Comparison of ENCODE assay signal across 8 cellular contexts in the genomic region with DNA sequence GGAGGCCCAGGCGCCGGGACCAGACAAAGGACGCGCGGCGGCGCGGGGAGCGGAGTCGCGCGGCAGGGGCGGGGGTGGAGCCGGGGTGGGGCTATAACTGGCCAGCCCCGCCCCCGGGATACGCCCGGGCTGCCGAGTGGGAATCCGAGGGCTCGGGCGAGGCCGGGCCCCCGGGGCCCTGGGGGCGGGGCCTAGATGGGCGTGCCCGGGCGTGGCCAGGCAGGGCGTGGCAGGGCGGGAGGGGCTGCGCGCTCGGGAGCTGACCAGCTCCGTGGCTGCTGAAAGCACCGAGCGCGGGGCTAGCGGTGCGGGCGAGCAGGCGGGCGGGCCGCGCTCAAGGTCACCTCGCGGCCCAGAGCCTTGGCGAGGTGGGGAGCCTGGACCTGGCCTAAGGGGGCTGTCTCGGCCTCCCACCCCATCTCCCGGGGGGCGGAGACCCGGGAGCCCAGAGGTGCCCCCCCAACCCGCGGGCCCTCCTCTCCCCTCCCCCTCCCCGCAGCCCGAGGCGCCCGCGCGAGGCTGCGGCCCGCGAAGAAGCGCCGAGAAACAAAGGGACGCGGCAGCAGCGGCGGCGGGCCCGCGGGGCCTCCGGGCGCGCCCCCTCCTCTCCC. TPM values are rescaled to one million over a fixed set of nuclear protein-coding genes. Genes with fewer than 3 reads are reported as not detected.
A peak's percentile ranks its signal among the peaks of the same experiment; 100 is the strongest.
DNase-seq lines count a peak whose midpoint lies in the region; ATAC-seq and TF ChIP-seq lines count a peak whose summit lies in the region.

No MANE protein-coding gene starts in this region.

- H3K4me1 ChIP-seq in HEK293 (ENCODE audit: control insufficient read depth, insufficient read depth, low read length), result no peaks in the 10 kb centered on the region
- no peaks in the 10 kb centered on the region for H3K4me1 ChIP-seq in iPS-20b (ENCODE audit: insufficient read depth, low read length)
- peaks cover 17% of the 10 kb centered on the region for H3K4me1 ChIP-seq in upper lobe of right lung

- H3K27me3 Mint-ChIP-seq in CD14-positive monocyte (ENCODE audit: low read depth in 3 of 3), result peaks cover 48 to 74% (median 58%) of the 10 kb centered on the region in 3 donors
- peaks cover 19% of the 10 kb centered on the region for H3K27me3 Mint-ChIP-seq in activated T-helper 17 cell treated with anti-CD3 and anti-CD28 coated beads, Interleukin-2, amount 50 U/mL, for 72 hours

- TF ChIP-seq CTCF in CD14-positive monocyte (IDR thresholded peaks at IDR 0.05), result no peak
- TF ChIP-seq CTCF in HEK293 (tag by site-specific recombination; IDR thresholded peaks at IDR 0.05), result no peak
- TF ChIP-seq CTCF in upper lobe of right lung (IDR thresholded peaks at IDR 0.05), result no peak

- intact Hi-C loops in CD14-positive monocyte (cut with micrococcal nuclease) (loop anchor here in 1 of 2 donors (5.0 kb wide), 1 partner anchor 187 kb away; no protein-coding TSS in a partner anchor), upper lobe of right lung (cut with DNase I) (no loop called here)

- H3K27me3 ChIP-seq in iPS-20b (ENCODE audit: insufficient read depth, low read length) (peaks cover 52% of the 10 kb centered on the region), upper lobe of right lung (peaks cover 41% of the 10 kb centered on the region)

- H3K27ac ChIP-seq in HEK293 (ENCODE audit: extremely low read depth, low read depth, low read length), result no peak overlapping the region
- H3K27ac ChIP-seq in iPS-20b (ENCODE audit: low read length), result no peak overlapping the region
- H3K27ac ChIP-seq in upper lobe of right lung, result no peak overlapping the region

- H3K27ac Mint-ChIP-seq in CD14-positive monocyte, result no peak overlapping the region
- no peak overlapping the region for H3K27ac Mint-ChIP-seq in activated T-helper 17 cell treated with anti-CD3 and anti-CD28 coated beads, Interleukin-2, amount 50 U/mL, for 72 hours

- H3K9me3 Mint-ChIP-seq in CD14-positive monocyte, result peaks cover 5 to 22% (median 11%) of the 10 kb centered on the region in 7 donors
- no peaks in the 10 kb centered on the region for H3K9me3 Mint-ChIP-seq in activated T-helper 17 cell treated with anti-CD3 and anti-CD28 coated beads, Interleukin-2, amount 50 U/mL, for 72 hours

- CTCF ChIA-PET in HEK293 (lab: Yijun Ruan, JAX), result interaction anchor here (0.6 to 1.3 kb wide), 2 partner anchors 99 to 102 kb away, joined by 3 to 5 read pairs; no protein-coding TSS in a partner anchor

- H3K4me3 ChIP-seq in HEK293 (ENCODE audit: low read depth, low read length) (no peak overlapping the region), iPS-20b (ENCODE audit: low read length) (peak overlapping the region; percentile 60; the same call in 1 of the 2 replicates), upper lobe of right lung (no peak overlapping the region)

- peaks cover 24% of the 10 kb centered on the region for H3K4me1 Mint-ChIP-seq in CD14-positive monocyte
- peaks cover 7% of the 10 kb centered on the region for H3K4me1 Mint-ChIP-seq in activated T-helper 17 cell treated with anti-CD3 and anti-CD28 coated beads, Interleukin-2, amount 50 U/mL, for 72 hours

- H3K4me3 Mint-ChIP-seq in CD14-positive monocyte, result peak overlapping the region; percentile 64 to 85
- H3K4me3 Mint-ChIP-seq in activated T-helper 17 cell treated with anti-CD3 and anti-CD28 coated beads, Interleukin-2, amount 50 U/mL, for 72 hours, result peak overlapping the region; percentile 44

- H3K36me3 Mint-ChIP-seq in CD14-positive monocyte, result peaks cover 8 to 11% of the 10 kb centered on the region in 2 donors
- peaks cover 12% of the 10 kb centered on the region for H3K36me3 Mint-ChIP-seq in activated T-helper 17 cell treated with anti-CD3 and anti-CD28 coated beads, Interleukin-2, amount 50 U/mL, for 72 hours (ENCODE audit: low read depth)

- H3K36me3 ChIP-seq in HEK293 (ENCODE audit: control insufficient read depth in 2 of 2, insufficient read depth in 1 of 2, low read length in 2 of 2), result peaks cover 0 to 3% of the 10 kb centered on the region in 2 experiments; a peak in 2 of 3 replicates
- H3K36me3 ChIP-seq in iPS-20b (ENCODE audit: insufficient read depth, low read depth, low read length), result no peaks in the 10 kb centered on the region
- H3K36me3 ChIP-seq in upper lobe of right lung, result no peaks in the 10 kb centered on the region

- POLR2A ChIA-PET in HEK293 (lab: Yijun Ruan, JAX), result no interaction called here

- no peak overlapping the region; the same call in 1 of the 2 replicates for H3K9ac ChIP-seq in iPS-20b (ENCODE audit: low read depth, low read length)

- DNase-seq in CD14-positive monocyte (ENCODE audit: low spot score) (no peak), upper lobe of right lung (no peak), AML-193 (lab: John Stamatoyannopoulos, UW) (no peak)

- H3K9me3 ChIP-seq in HEK293 (ENCODE audit: control insufficient read depth, insufficient read depth, low read depth, low read length), result no peaks in the 10 kb centered on the region
- H3K9me3 ChIP-seq in iPS-20b (ENCODE audit: insufficient read depth, low read depth, low read length), result no peaks in the 10 kb centered on the region; the same call in 1 of the 2 replicates
- no peaks in the 10 kb centered on the region for H3K9me3 ChIP-seq in upper lobe of right lung

- ATAC-seq in activated T-helper 17 cell treated with anti-CD3 and anti-CD28 coated beads, Interleukin-2, amount 50 U/mL, for 72 hours (replicated peaks), result no peak
- ATAC-seq in upper lobe of right lung, result peak; percentile 25
- ATAC-seq in HG03442 (IDR thresholded peaks at IDR 0.05; ENCODE audit: unreplicated experiment), result no peak
- ATAC-seq in HG03520 (IDR thresholded peaks at IDR 0.05; ENCODE audit: unreplicated experiment), result no peak

TF ChIP-seq in HEK293, 187 proteins besides CTCF, POLR2A, EP300 and RAD21:
- TF ChIP-seq KLF8 (tag by site-specific recombination; IDR thresholded peaks at IDR 0.05), result 0 out of 2 replicates have a peak, but pooled peaks have one; percentile 9
- TF ChIP-seq ZNF555 (tag by site-specific recombination; conservative IDR thresholded peaks at IDR 0.05), result no peak

RNA-seq across cellular contexts. Expression of a gene that starts 1.3 kb away (rescaled TPM):
- not detected for polyA plus RNA-seq in CD14-positive monocyte
- total RNA-seq in activated T-helper 17 cell treated with anti-CD3 and anti-CD28 coated beads, Interleukin-2, amount 50 U/mL, for 72 hours, result under 1 TPM in 1 of 2 donors, not detected in 1; 0.45 TPM
- not detected for total RNA-seq in upper lobe of right lung

RNA-seq across cellular contexts. Expression of a gene that starts 26.1 kb away (rescaled TPM):
- 1 to 10 TPM in 1 of 2 donors, under 1 TPM in 1; 0.88 to 1.2 TPM for polyA plus RNA-seq in CD14-positive monocyte
- total RNA-seq in activated T-helper 17 cell treated with anti-CD3 and anti-CD28 coated beads, Interleukin-2, amount 50 U/mL, for 72 hours, result 10 to 100 TPM; 18.8 to 26.3 TPM
- total RNA-seq in upper lobe of right lung, result 10.7 TPM

RNA-seq across cellular contexts. Expression of a gene that starts 44.1 kb away (rescaled TPM):
- polyA plus RNA-seq in CD14-positive monocyte, result 10 to 100 TPM; 24.9 to 28.4 TPM
- 100 to 1,000 TPM; 281 to 300 TPM for total RNA-seq in activated T-helper 17 cell treated with anti-CD3 and anti-CD28 coated beads, Interleukin-2, amount 50 U/mL, for 72 hours
- 293 TPM for total RNA-seq in upper lobe of right lung

RNA-seq across cellular contexts. Expression of a gene that starts 44.7 kb away (rescaled TPM):
- under 1 TPM; 0.43 to 0.61 TPM for polyA plus RNA-seq in CD14-positive monocyte
- total RNA-seq in activated T-helper 17 cell treated with anti-CD3 and anti-CD28 coated beads, Interleukin-2, amount 50 U/mL, for 72 hours, result under 1 TPM; 0.15 to 0.42 TPM
- total RNA-seq in upper lobe of right lung, result 0.49 TPM

RNA-seq across cellular contexts. Expression of a gene that starts 49.4 kb away (rescaled TPM):
- 10 to 100 TPM; 26.4 to 28.3 TPM for polyA plus RNA-seq in CD14-positive monocyte
- total RNA-seq in activated T-helper 17 cell treated with anti-CD3 and anti-CD28 coated beads, Interleukin-2, amount 50 U/mL, for 72 hours, result 10 to 100 TPM; 44.2 to 53.3 TPM
- 44.8 TPM for total RNA-seq in upper lobe of right lung
